22 cellular contexts compared by ENCODE assay signal in the genomic region with DNA sequence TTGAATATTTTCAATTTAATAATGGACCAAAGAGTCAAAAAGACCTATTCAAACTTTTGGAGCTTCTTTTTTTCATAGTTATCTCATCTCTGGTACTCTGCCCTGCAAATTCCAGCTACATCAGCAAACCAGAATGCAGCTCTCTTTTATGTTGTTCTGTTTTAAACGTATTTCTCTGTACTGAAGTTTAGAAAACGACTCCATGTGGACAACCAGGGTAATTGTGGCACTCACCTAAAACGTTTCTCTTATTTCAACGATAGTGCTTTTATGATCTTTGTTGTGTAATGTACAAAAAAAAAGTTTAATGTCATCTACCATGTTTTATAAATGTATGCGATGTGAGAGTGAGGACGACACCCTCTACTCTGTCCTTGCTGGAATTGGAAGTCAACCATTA.
"Had no signal": no experiment of that assay in that cellular context is flagged by ENCODE, and none has a peak within 500 bp of the region (broad histone marks: within the 10 kb centered on the region; RNA-seq: fewer than 3 reads in every experiment).

No MANE protein-coding gene starts in this region.

- DNase-seq: effector CD8-positive, alpha-beta T cell; foreskin keratinocyte; heart left ventricle; kidney; left cardiac atrium; left lung; mesendoderm; midbrain; naive thymus-derived CD4-positive, alpha-beta T cell; right lobe of liver; small intestine; stimulated activated CD4-positive, alpha-beta T cell treated with anti-CD3 and anti-CD28 coated beads, Interleukin-15, amount 100 ng/mL, for 24 hours; stimulated activated CD4-positive, alpha-beta T cell treated with anti-CD3 and anti-CD28 coated beads, Interleukin-2, amount 100 ng/mL, for 48 hours; stimulated activated naive B cell treated with anti-CD40 and anti-IgM and Interleukin-4, amounts not matched to agents 10 μg/mL and 1 μg/mL and 100 μg/mL, for 72 hours; upper lobe of left lung had no signal

- H3K79me2 ChIP-seq: hepatocyte, parathyroid adenoma had no signal

- ATAC-seq: foreskin keratinocyte; gastroesophageal sphincter; heart left ventricle; left cardiac atrium; left lung; naive thymus-derived CD4-positive, alpha-beta T cell; right lobe of liver; stimulated activated naive B cell treated with anti-CD40 and anti-IgM and Interleukin-4, amounts not matched to agents 10 μg/mL and 1 μg/mL and 100 μg/mL, for 72 hours had no signal

- H3K9me3 ChIP-seq: esophagus muscularis mucosa, gastroesophageal sphincter, heart left ventricle, left lung, right lobe of liver, thoracic aorta, tibial nerve, upper lobe of left lung had no signal

- H3K27ac ChIP-seq: esophagus muscularis mucosa, foreskin keratinocyte, gastroesophageal sphincter, heart left ventricle, hepatocyte, left lung, neural progenitor cell, parathyroid adenoma, right lobe of liver, thoracic aorta, tibial nerve, upper lobe of left lung had no signal

- H3K9ac ChIP-seq: neural progenitor cell, parathyroid adenoma had no signal

- H3K27me3 ChIP-seq: esophagus muscularis mucosa, foreskin keratinocyte, gastroesophageal sphincter, heart left ventricle, hepatocyte, left lung, neural progenitor cell, right lobe of liver, tibial nerve, upper lobe of left lung had no signal

- H2AFZ ChIP-seq: hepatocyte, neural progenitor cell, parathyroid adenoma had no signal

- H3K4me3 ChIP-seq: esophagus muscularis mucosa, gastroesophageal sphincter, heart left ventricle, hepatocyte, left lung, neural progenitor cell, right lobe of liver, thoracic aorta, tibial nerve, upper lobe of left lung had no signal

- H3K36me3 ChIP-seq: esophagus muscularis mucosa, gastroesophageal sphincter, heart left ventricle, left lung, neural progenitor cell, right lobe of liver, thoracic aorta, tibial nerve, upper lobe of left lung had no signal

- H3K4me1 ChIP-seq: esophagus muscularis mucosa, foreskin keratinocyte, gastroesophageal sphincter, heart left ventricle, left lung, neural progenitor cell, parathyroid adenoma, right lobe of liver, tibial nerve, upper lobe of left lung had no signal

- H3K4me2 ChIP-seq: hepatocyte, neural progenitor cell had no signal
